Comparison of ENCODE assay signal across 8 cellular contexts in genomic region chr20:34363062-34364012, GRCh38.
A peak's percentile ranks its signal among the peaks of the same experiment; 100 is the strongest.
DNase-seq lines count a peak whose midpoint lies in the region; ATAC-seq and TF ChIP-seq lines count a peak whose summit lies in the region.

Gene ITCH, plus strand, starts transcription at chr20:34363273. Its CDS starts 30,539 bp downstream, at chr20:34393812.

- peak; percentile 88 for ATAC-seq in HG03196 (IDR thresholded peaks at IDR 0.05; ENCODE audit: unreplicated experiment)

- DNase-seq in AG08395 (ENCODE audit: low spot score) (peak; percentile 98), NCI-H345 (lab: John Stamatoyannopoulos, UW) (peak; percentile 99), iris pigment epithelial cell (ENCODE audit: low read depth) (peak; percentile 97)
- peak; percentile 82 to 85 (median 84) for DNase-seq in activated CD4-positive, CD25-positive, alpha-beta regulatory T cell (lab: John Stamatoyannopoulos, UW)
- DNase-seq in central memory CD4-positive, alpha-beta T cell: peak; percentile 89
- DNase-seq in stimulated activated CD4-positive, alpha-beta T cell treated with anti-CD3 and anti-CD28 coated beads, Interleukin-12 subunit alpha, Interleukin-12 subunit beta, amount 100 ng/mL, for 4 hours: peak; percentile 88

- in situ Hi-C loops in GM18951 (cut with MboI; ENCODE audit: low sequenced_read_pairs, unreplicated experiment): no loop called here

- peak; percentile 89 for TF ChIP-seq POLR2A in GM18951 (IDR thresholded peaks at IDR 0.05; ENCODE audit: extremely low read depth, insufficient read depth, insufficient read length)

Comparison
In these comparisons a context has a peak if more than half of its experiments do, and no peak if none do; other contexts are left out.
1. Peak in every context shown above with its lines: DNase-seq and ATAC-seq.